8 cellular contexts compared by ENCODE assay signal in genomic region chr7:23468721-23469149, GRCh38. TPM values are rescaled to one million over a fixed set of nuclear protein-coding genes. Genes with fewer than 3 reads are reported as not detected.
DNase-seq lines count a peak whose midpoint lies in the region; ATAC-seq, FAIRE-seq and TF ChIP-seq lines count a peak whose summit lies in the region.

No MANE protein-coding gene starts in this region.

- peaks cover 73% of the 10 kb centered on the region for H3K27me3 Mint-ChIP-seq in T-helper 1 cell treated with Interleukin-12 subunit alpha and Interleukin-12 subunit beta and Interleukin-4 antibody, amounts not matched to agents 30 μg/mL and 1 μg/mL, for 36 hours (ENCODE audit: low read depth)

- intact Hi-C loops in mucosa of descending colon (cut with DNase I, micrococcal nuclease) = no loop called here

- peak overlapping the region; percentile 82 to 99 (median 88) for H3K9ac ChIP-seq in H1 (replicated peaks in 1 of 4; ENCODE audit: extremely low read depth in 1 of 4, low read depth in 3 of 4, low read length in 3 of 4)
- H3K9ac ChIP-seq in trophoblast cell (ENCODE audit: low read length) = peak overlapping the region; percentile 90

- peaks cover 10 to 15% of the 10 kb centered on the region in 2 experiments for H4K20me1 ChIP-seq in H1 (replicated peaks in 1 of 2; ENCODE audit: control insufficient read depth in 1 of 2, insufficient read depth in 2 of 2, low read length in 2 of 2)

- H2AK5ac ChIP-seq in H1 (ENCODE audit: low read depth, low read length) (peak overlapping the region; percentile 26; the same call in 1 of the 2 replicates), trophoblast cell (ENCODE audit: low read length) (peak overlapping the region; percentile 50)

- H3K36me3 Mint-ChIP-seq in T-helper 1 cell treated with Interleukin-12 subunit alpha and Interleukin-12 subunit beta and Interleukin-4 antibody, amounts not matched to agents 30 μg/mL and 1 μg/mL, for 36 hours (ENCODE audit: low read depth) = peaks cover 5% of the 10 kb centered on the region

- H3K27me3 ChIP-seq in SJCRH30 = no peaks in the 10 kb centered on the region
- no peaks in the 10 kb centered on the region for H3K27me3 ChIP-seq in H1 (replicated peaks in 1 of 4; ENCODE audit: control insufficient read depth in 3 of 4, extremely low read depth in 1 of 4, insufficient read depth in 3 of 4, low read length in 3 of 4)
- H3K27me3 ChIP-seq in trophoblast cell (ENCODE audit: insufficient read depth, low read length) = no peaks in the 10 kb centered on the region

- H3K9me3 ChIP-seq in SJCRH30 (replicated peaks) (no peaks in the 10 kb centered on the region), H1 (ENCODE audit: insufficient read depth in 2 of 2, low read depth in 1 of 2, low read length in 1 of 2) (no peaks in the 10 kb centered on the region), trophoblast cell (ENCODE audit: insufficient read depth, low read depth, low read length) (no peaks in the 10 kb centered on the region), mucosa of descending colon (no peaks in the 10 kb centered on the region)

- no peak overlapping the region for H2BK20ac ChIP-seq in H1 (ENCODE audit: low read length)

- peak overlapping the region; percentile 89 for H3K18ac ChIP-seq in H1 (ENCODE audit: extremely low read depth, low read length)
- peak overlapping the region; percentile 90 for H3K18ac ChIP-seq in trophoblast cell (ENCODE audit: low read length)

- H3K4me2 ChIP-seq in H1 (ENCODE audit: insufficient read depth in 1 of 2, low read depth in 2 of 2, low read length in 2 of 2) = peak overlapping the region; percentile 90 to 93
- peak overlapping the region; percentile 98 for H3K4me2 ChIP-seq in trophoblast cell (ENCODE audit: low read length)

- no peak for TF ChIP-seq CTCF in H1 (IDR thresholded peaks at IDR 0.05; ENCODE audit: control extremely low read depth in 1 of 3, insufficient read depth in 1 of 3, low read depth in 1 of 3, low read length in 3 of 3)
- no peak for TF ChIP-seq CTCF in mucosa of descending colon (IDR thresholded peaks at IDR 0.05)

- H2BK12ac ChIP-seq in H1 (ENCODE audit: low read depth, low read length) (no peak overlapping the region), trophoblast cell (ENCODE audit: low read length) (peak overlapping the region; percentile 4)

- FAIRE-seq in H1 (lab: Jason Lieb, UNC) = no peak

- H3K23ac ChIP-seq in H1 (ENCODE audit: insufficient read length) = no peak overlapping the region
- H3K23ac ChIP-seq in trophoblast cell (ENCODE audit: low read length) = peak overlapping the region; percentile 82

- H2BK5ac ChIP-seq in H1 (ENCODE audit: low read depth, low read length) (peak overlapping the region; percentile 83; the same call in 1 of the 2 replicates), trophoblast cell (ENCODE audit: low read depth, low read length, poor library complexity) (peak overlapping the region; percentile 91)

- CTCF ChIA-PET in H1 (lab: Charles Lee; ENCODE audit: partially characterized antibody) = interaction anchor here (1.4 to 1.5 kb wide), 2 partner anchors 13 to 118 kb away, joined by 5 to 6 read pairs; no protein-coding TSS in a partner anchor

- H4K12ac ChIP-seq in trophoblast cell (ENCODE audit: low read depth, low read length) = peak overlapping the region; percentile 78

- peak in 1 of 2 experiments; percentile 17; a peak in 2 of 4 replicates for TF ChIP-seq RAD21 in H1 (IDR thresholded peaks at IDR 0.05 in 1 of 2, conservative IDR thresholded peaks at IDR 0.05 in 1 of 2; ENCODE audit: low read depth in 2 of 2, low read length in 2 of 2)

- POLR2A ChIA-PET in H1 (lab: Charles Lee; ENCODE audit: partially characterized antibody) = interaction anchor here (0.8 to 3.3 kb wide), 19 partner anchors 8 to 152 kb away, joined by 3 to 12 read pairs (median 4); partner anchors contain the start of genes CCDC126 and TRA2A

- peaks cover 14% of the 10 kb centered on the region; the same call in 1 of the 2 replicates for H3K23me2 ChIP-seq in H1 (ENCODE audit: low read depth, low read length)

- no peak for TF ChIP-seq EP300 in H1 (IDR thresholded peaks at IDR 0.05; ENCODE audit: borderline replicate concordance in 1 of 2, low read depth in 2 of 2, low read length in 2 of 2)

- peak overlapping the region; percentile 87 for H3K4me3 ChIP-seq in SJCRH30
- peak overlapping the region; percentile 81 to 95 (median 88) for H3K4me3 ChIP-seq in H1 (ENCODE audit: extremely low read depth in 1 of 4, insufficient read depth in 2 of 4, low read depth in 3 of 4, low read length in 4 of 4)
- H3K4me3 ChIP-seq in trophoblast cell (ENCODE audit: low read depth, low read length) = peak overlapping the region; percentile 87
- no peak overlapping the region for H3K4me3 ChIP-seq in mucosa of descending colon

- H3K27ac ChIP-seq in SJCRH30 (peak overlapping the region; percentile 78), H1 (ENCODE audit: low read depth, low read length) (peak overlapping the region; percentile 86; the same call in 1 of the 2 replicates), trophoblast cell (ENCODE audit: low read depth, low read length) (peak overlapping the region; percentile 92)

- WGBS in H1 (ENCODE audit: extremely low coverage in 1 of 2, insufficient coverage in 1 of 2, insufficient read length in 1 of 2, insufficient replicate concordance in 2 of 2, low coverage in 1 of 2, low lambda C conversion rate in 2 of 2, missing lambda C conversion rate in 1 of 2), 2 experiments = 2% methylated on average over 21 of the region's 29 CpGs; no CpG with 5 or more reads in 1 of the 2 experiments
- no CpG with 5 or more reads among the region's 29 CpGs for WGBS in trophoblast cell (ENCODE audit: extremely low coverage, insufficient coverage, insufficient read length)

- no peak overlapping the region for H3K27ac Mint-ChIP-seq in T-helper 1 cell treated with Interleukin-12 subunit alpha and Interleukin-12 subunit beta and Interleukin-4 antibody, amounts not matched to agents 30 μg/mL and 1 μg/mL, for 36 hours

- peaks cover 31 to 86% of the 10 kb centered on the region in 2 experiments for H3K79me2 ChIP-seq in H1 (ENCODE audit: control insufficient read depth in 1 of 2, insufficient read depth in 2 of 2, low read length in 2 of 2)
- peaks cover 33% of the 10 kb centered on the region for H3K79me2 ChIP-seq in trophoblast cell (ENCODE audit: control insufficient read depth, insufficient read depth, low read length, poor library complexity)

- no peak overlapping the region for H4K8ac ChIP-seq in H1 (ENCODE audit: extremely low read depth, insufficient read depth, low read length)
- peak overlapping the region; percentile 75 for H4K8ac ChIP-seq in trophoblast cell (ENCODE audit: low read depth, low read length)

- H2BK120ac ChIP-seq in H1 (replicated peaks; ENCODE audit: low read depth, low read length) = no peak overlapping the region
- H2BK120ac ChIP-seq in trophoblast cell (ENCODE audit: insufficient read depth, low read length, poor library complexity) = peak overlapping the region; percentile 84

- H3K4me1 Mint-ChIP-seq in T-helper 1 cell treated with Interleukin-12 subunit alpha and Interleukin-12 subunit beta and Interleukin-4 antibody, amounts not matched to agents 30 μg/mL and 1 μg/mL, for 36 hours (ENCODE audit: low read depth) = peaks cover 32% of the 10 kb centered on the region

- H3K56ac ChIP-seq in H1 (replicated peaks; ENCODE audit: insufficient read length, low read depth, low read length) = peak overlapping the region; percentile 52

- no peak for TF ChIP-seq POLR2A in H1 (IDR thresholded peaks at IDR 0.05; ENCODE audit: control extremely low read depth in 1 of 2, low read depth in 2 of 2, low read length in 2 of 2)

- H3K4ac ChIP-seq in H1 (replicated peaks; ENCODE audit: insufficient read length, low read depth, low read length) (peak overlapping the region; percentile 19), trophoblast cell (ENCODE audit: low read depth, low read length) (peak overlapping the region; percentile 71)

- ATAC-seq in mucosa of descending colon = no peak

- H3K9me3 Mint-ChIP-seq in T-helper 1 cell treated with Interleukin-12 subunit alpha and Interleukin-12 subunit beta and Interleukin-4 antibody, amounts not matched to agents 30 μg/mL and 1 μg/mL, for 36 hours = no peaks in the 10 kb centered on the region

- peak overlapping the region; percentile 50 for H3K4me3 Mint-ChIP-seq in T-helper 1 cell treated with Interleukin-12 subunit alpha and Interleukin-12 subunit beta and Interleukin-4 antibody, amounts not matched to agents 30 μg/mL and 1 μg/mL, for 36 hours

- no peak for DNase-seq in T-helper 1 cell
- DNase-seq in SJCRH30 = peak; percentile 42 to 54
- DNase-seq in H1 (ENCODE audit: low read depth in 1 of 2, low spot score in 2 of 2) = no peak
- DNase-seq in trophoblast cell = no peak
- DNase-seq in COLO668 (lab: John Stamatoyannopoulos, UW; ENCODE audit: unreplicated experiment) = no peak
- DNase-seq in AG08395 (ENCODE audit: low spot score) = no peak
- no peak for DNase-seq in mucosa of descending colon

- H3K4me1 ChIP-seq in SJCRH30 (peaks cover 14% of the 10 kb centered on the region; the same call in 1 of the 2 replicates), H1 (replicated peaks in 1 of 4; ENCODE audit: control insufficient read depth in 3 of 4, insufficient read depth in 4 of 4, low read length in 3 of 4) (peaks cover 0 to 13% (median 4%) of the 10 kb centered on the region in 4 experiments; a peak in 4 of 7 replicates), trophoblast cell (ENCODE audit: control insufficient read depth in 1 of 2, insufficient read depth in 2 of 2, low read length in 2 of 2) (peaks cover 9 to 10% of the 10 kb centered on the region in 2 experiments), mucosa of descending colon (ENCODE audit: low read depth) (peaks cover 43% of the 10 kb centered on the region)

- peak overlapping the region; percentile 35 for H4K5ac ChIP-seq in H1 (ENCODE audit: insufficient read length, low read depth, low read length)

- peaks cover 14% of the 10 kb centered on the region for H3K36me3 ChIP-seq in SJCRH30
- H3K36me3 ChIP-seq in H1 (ENCODE audit: control insufficient read depth in 2 of 4, insufficient read depth in 4 of 4, low read length in 3 of 4) = peaks cover 0 to 10% (median 0%) of the 10 kb centered on the region in 4 experiments; a peak in 1 of 8 replicates
- H3K36me3 ChIP-seq in trophoblast cell (ENCODE audit: control insufficient read depth in 1 of 2, insufficient read depth in 2 of 2, low read length in 2 of 2) = no peaks in the 10 kb centered on the region
- no peaks in the 10 kb centered on the region for H3K36me3 ChIP-seq in mucosa of descending colon (ENCODE audit: low read depth)

- H3K14ac ChIP-seq in H1 (ENCODE audit: insufficient read length) = no peak overlapping the region
- H3K14ac ChIP-seq in trophoblast cell (ENCODE audit: low read length) = peak overlapping the region; percentile 95

- H2AFZ ChIP-seq in H1 (ENCODE audit: low read length) (no peak overlapping the region), trophoblast cell (ENCODE audit: insufficient read depth, low read length, poor library complexity) (peak overlapping the region; percentile 41)

- H4K91ac ChIP-seq in H1 (replicated peaks; ENCODE audit: insufficient read length, low read length) (peak overlapping the region; percentile 89), trophoblast cell (ENCODE audit: low read depth, low read length) (peak overlapping the region; percentile 82)

- no peak overlapping the region for H2BK15ac ChIP-seq in H1 (ENCODE audit: low read length)

- no peaks in the 10 kb centered on the region for H3K79me1 ChIP-seq in H1 (ENCODE audit: low read depth, low read length)
- H3K79me1 ChIP-seq in trophoblast cell (ENCODE audit: low read length) = peaks cover 49% of the 10 kb centered on the region

RNA-seq across cellular contexts. Expression of gene IGF2BP3, which starts 1.6 kb away (rescaled TPM):
- 105 and 120 TPM in 2 replicates for total RNA-seq in SJCRH30 (2014; rRNA removed; shearing (Covaris generic))
- 190 and 193 TPM in 2 replicates for total RNA-seq in H1 (2021; fragmentation: NEBNext Ultra II Directional; extraction: Animal tissue kit (Norgen Biotek cat#: 25700))
- polyA plus RNA-seq in H1 (2011; rRNA removed) = 66.3 and 94.6 TPM in 2 replicates
- polyA plus RNA-seq in H1 (2011; cell fraction: cytosol; rRNA removed) = 104 TPM
- 157 TPM for polyA plus RNA-seq in H1 (2011; cell fraction: nucleus; rRNA removed)
- polyA plus RNA-seq in H1 (2012, experiment 1 of 2) = 85.0 to 196 TPM (median 117 TPM) in 4 replicates
- 5.9 TPM for polyA plus RNA-seq in H1 (2012, experiment 2 of 2)
- 133 TPM for polyA plus RNA-seq in H1 (2013, experiment 1 of 2)
- 122 TPM for polyA plus RNA-seq in H1 (2013, experiment 2 of 2)
- polyA minus RNA-seq in H1 (2011; rRNA and poly(A)+ RNA removed) = 185 and 189 TPM in 2 replicates
- 145 TPM for polyA minus RNA-seq in H1 (2011; cell fraction: cytosol; rRNA and poly(A)+ RNA removed)
- 247 TPM for polyA minus RNA-seq in H1 (2011; cell fraction: nucleus; rRNA and poly(A)+ RNA removed)
- polyA plus RNA-seq in trophoblast cell (2013) = 82.5 and 84.8 TPM in 2 replicates
- under 1 TPM in 1 of 3 donors, not detected in 2; 0.79 TPM for total RNA-seq in mucosa of descending colon

Comparison
In these comparisons a context has a peak if more than half of its experiments do, and no peak if none do; other contexts are left out.
1. DNase-seq: peak in SJCRH30 (2 of 2); none in T-helper 1 cell (0 of 5), H1 (0 of 2), trophoblast cell (0 of 2), COLO668 (single experiment), AG08395 (single experiment) and mucosa of descending colon (0 of 3).
2. RNA of gene IGF2BP3, which starts 1.6 kb away (total RNA-seq): 190 to 193 TPM in H1 and 105 to 120 TPM in SJCRH30; 0.79 TPM in mucosa of descending colon; every median in the first group is over 10 times any median in the second.
3. Peak in every context shown above with its lines, with median percentiles within 50 percentile points of each other: H3K27ac ChIP-seq.